Comparison of ENCODE assay signal across 16 cellular contexts in genomic region chr16:4285167-4285566, GRCh38. TPM values are rescaled to one million over a fixed set of nuclear protein-coding genes. Genes with fewer than 3 reads are reported as not detected.
DNase-seq lines count a peak whose midpoint lies in the region; TF ChIP-seq lines count a peak whose summit lies in the region.
"Had no signal": no experiment of that assay in that cellular context is flagged by ENCODE, and none has a peak within 500 bp of the region (broad histone marks: within the 10 kb centered on the region; RNA-seq: fewer than 3 reads in every experiment).

No MANE protein-coding gene starts in this region.

- H3K4me3 Mint-ChIP-seq in dendritic cell treated with granulocyte-macrophage colony-stimulating factor and Interleukin-4, amounts not matched to agents 40 ng/mL and 50 ng/mL, for 4 days: no peak overlapping the region
- H3K4me3 Mint-ChIP-seq in neural progenitor cell: no peak overlapping the region
- H3K4me3 Mint-ChIP-seq: T-helper 2 cell treated with Interferon-gamma antibody and Interleukin-4, amounts not matched to agents 5 μg/mL and 100 μg/mL, for 36 hours had no signal

- DNase-seq in NCI-H1092 treated with DMSO at 0.1 percent for 48 hours (lab: John Stamatoyannopoulos, UW): peak; percentile 19
- no peak for DNase-seq in NCI-H1092 (lab: John Stamatoyannopoulos, UW)
- DNase-seq in COLO668 (lab: John Stamatoyannopoulos, UW; ENCODE audit: unreplicated experiment): peak; percentile 66
- DNase-seq in NCI-H2107 treated with DMSO at 0.1 percent for 48 hours (lab: John Stamatoyannopoulos, UW; ENCODE audit: unreplicated experiment): peak; percentile 37
- DNase-seq in neural progenitor cell (ENCODE audit: low spot score): no peak
- no peak for DNase-seq in SKM-1 treated with dmso at 0.1 percent for 144 hours (lab: John Stamatoyannopoulos, UW; ENCODE audit: unreplicated experiment)
- no peak for DNase-seq in LoVo (ENCODE audit: low spot score)
- DNase-seq: 8988T, GOT3, NCI-H1694, NCI-H226, SW 1271 had no signal

- no peaks in the 10 kb centered on the region for H3K27me3 ChIP-seq in neural progenitor cell

- H3K9me3 ChIP-seq in neural progenitor cell (ENCODE audit: low read depth): no peaks in the 10 kb centered on the region

- no peak for TF ChIP-seq CTCF in neural progenitor cell (IDR thresholded peaks at IDR 0.05)

- H3K36me3 Mint-ChIP-seq in dendritic cell treated with granulocyte-macrophage colony-stimulating factor and Interleukin-4, amounts not matched to agents 40 ng/mL and 50 ng/mL, for 4 days (ENCODE audit: low read depth): no peaks in the 10 kb centered on the region
- no peaks in the 10 kb centered on the region for H3K36me3 Mint-ChIP-seq in neural progenitor cell
- H3K36me3 Mint-ChIP-seq: CD14-positive monocyte had no signal

- H3K79me2 ChIP-seq in neural progenitor cell (ENCODE audit: low read depth): no peaks in the 10 kb centered on the region

- H3K36me3 ChIP-seq in neural progenitor cell: no peaks in the 10 kb centered on the region

- peaks cover 33% of the 10 kb centered on the region for H3K27me3 Mint-ChIP-seq in dendritic cell treated with granulocyte-macrophage colony-stimulating factor and Interleukin-4, amounts not matched to agents 40 ng/mL and 50 ng/mL, for 4 days
- peaks cover 11% of the 10 kb centered on the region for H3K27me3 Mint-ChIP-seq in neural progenitor cell (ENCODE audit: insufficient read depth, low read depth)

- no peak overlapping the region for H3K4me3 ChIP-seq in neural progenitor cell

- H2AFZ ChIP-seq in neural progenitor cell (replicated peaks): no peak overlapping the region

- no peak overlapping the region for H3K9ac ChIP-seq in neural progenitor cell

- H3K27ac Mint-ChIP-seq in dendritic cell treated with granulocyte-macrophage colony-stimulating factor and Interleukin-4, amounts not matched to agents 40 ng/mL and 50 ng/mL, for 4 days: peak overlapping the region; percentile 5
- H3K27ac Mint-ChIP-seq in neural progenitor cell: no peak overlapping the region
- H3K27ac Mint-ChIP-seq: CD14-positive monocyte; T-helper 2 cell treated with Interferon-gamma antibody and Interleukin-4, amounts not matched to agents 5 μg/mL and 100 μg/mL, for 36 hours had no signal

- H3K27ac ChIP-seq in neural progenitor cell: no peak overlapping the region

- peaks cover 27% of the 10 kb centered on the region for H3K4me1 Mint-ChIP-seq in dendritic cell treated with granulocyte-macrophage colony-stimulating factor and Interleukin-4, amounts not matched to agents 40 ng/mL and 50 ng/mL, for 4 days (ENCODE audit: low read depth)
- H3K4me1 Mint-ChIP-seq in neural progenitor cell: peaks cover 19% of the 10 kb centered on the region

- no peaks in the 10 kb centered on the region for H3K4me1 ChIP-seq in neural progenitor cell

- intact Hi-C loops in dendritic cell treated with granulocyte-macrophage colony-stimulating factor and Interleukin-4, amounts not matched to agents 40 ng/mL and 50 ng/mL, for 4 days (cut with micrococcal nuclease): no loop called here

- H3F3A ChIP-seq in neural progenitor cell (ENCODE audit: low read depth): peaks cover 3% of the 10 kb centered on the region

- no peak overlapping the region for H3K4me2 ChIP-seq in neural progenitor cell

- no peaks in the 10 kb centered on the region for H4K20me1 ChIP-seq in neural progenitor cell (ENCODE audit: low read depth)

- peaks cover 9% of the 10 kb centered on the region for H3K9me3 Mint-ChIP-seq in dendritic cell treated with granulocyte-macrophage colony-stimulating factor and Interleukin-4, amounts not matched to agents 40 ng/mL and 50 ng/mL, for 4 days
- no peaks in the 10 kb centered on the region for H3K9me3 Mint-ChIP-seq in neural progenitor cell

RNA-seq across cellular contexts. Expression of gene TFAP4, which starts 12.3 kb away (rescaled TPM):
- total RNA-seq in neural progenitor cell (ENCODE audit: low replicate concordance): 19.8 and 24.8 TPM in 2 replicates

RNA-seq across cellular contexts. Expression of gene GLIS2, which starts 30.7 kb away (rescaled TPM):
- total RNA-seq in neural progenitor cell (ENCODE audit: low replicate concordance): 0.15 and 1.3 TPM in 2 replicates

RNA-seq across cellular contexts. Expression of gene SRL, which starts 43.3 kb away (rescaled TPM):
- 0.06 and 0.22 TPM in 2 replicates for total RNA-seq in neural progenitor cell (ENCODE audit: low replicate concordance)
- total RNA-seq: Daoy had no signal

Comparison
In these comparisons a context has a peak if more than half of its experiments do, and no peak if none do; other contexts are left out.
1. DNase-seq: peak in NCI-H1092 treated with DMSO at 0.1 percent for 48 hours (single experiment), COLO668 (single experiment) and NCI-H2107 treated with DMSO at 0.1 percent for 48 hours (single experiment); none in NCI-H1092 (single experiment), neural progenitor cell (single experiment), SKM-1 treated with dmso at 0.1 percent for 144 hours (single experiment) and LoVo (single experiment).